8 cellular contexts compared by ENCODE assay signal in the genomic region with DNA sequence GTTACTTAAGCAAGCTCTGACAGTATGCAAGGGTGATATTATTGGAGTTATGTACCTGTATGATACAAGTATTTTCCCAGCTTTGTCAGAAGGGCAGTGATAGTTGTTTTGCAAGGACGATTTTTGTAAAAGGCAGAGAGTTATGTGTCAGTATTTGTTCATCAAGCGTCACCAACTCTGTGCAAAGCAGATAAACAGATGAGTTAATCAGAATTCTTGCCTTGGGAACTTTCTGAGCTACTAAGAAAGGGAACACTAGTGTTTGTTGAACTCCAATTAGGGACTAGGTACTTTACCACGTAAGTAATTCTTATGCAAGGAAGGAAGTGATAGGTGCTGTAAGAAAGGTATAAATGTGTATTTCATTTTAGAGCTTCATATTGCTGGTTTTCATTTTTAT. TPM values are rescaled to one million over a fixed set of nuclear protein-coding genes. Genes with fewer than 3 reads are reported as not detected.
DNase-seq lines count a peak whose midpoint lies in the region; ATAC-seq, FAIRE-seq and TF ChIP-seq lines count a peak whose summit lies in the region.

No MANE protein-coding gene starts in this region.

- H3K4me1 ChIP-seq in BE2C (no peaks in the 10 kb centered on the region), astrocyte (ENCODE audit: insufficient read depth, low read length) (peaks cover 13% of the 10 kb centered on the region), thoracic aorta (ENCODE audit: control insufficient read depth in 1 of 2, low read depth in 2 of 2) (peaks cover 34 to 47% of the 10 kb centered on the region in 2 donors)

- H3K27ac Mint-ChIP-seq in astrocyte (ENCODE audit: unreplicated experiment), result no peak overlapping the region
- no peak overlapping the region for H3K27ac Mint-ChIP-seq in activated naive CD8-positive, alpha-beta T cell treated with anti-CD3 and anti-CD28 coated beads, Interleukin-2, amount 50 U/mL, for 24 hours

- peak overlapping the region; percentile 87 for H3K4me2 ChIP-seq in astrocyte (ENCODE audit: low read length)

- peak overlapping the region; percentile 74 for H3K4me3 ChIP-seq in BE2C (ENCODE audit: low read depth, low read length)
- peak overlapping the region; percentile 74 for H3K4me3 ChIP-seq in HL-60 (replicated peaks; ENCODE audit: insufficient read depth, low read length)
- H3K4me3 ChIP-seq in astrocyte (ENCODE audit: insufficient read depth, low read depth, low read length), result peak overlapping the region; percentile 88
- peak overlapping the region; percentile 77 for H3K4me3 ChIP-seq in thoracic aorta

- peaks cover 26% of the 10 kb centered on the region for H3K4me1 Mint-ChIP-seq in astrocyte (ENCODE audit: low read depth, unreplicated experiment)
- H3K4me1 Mint-ChIP-seq in activated naive CD8-positive, alpha-beta T cell treated with anti-CD3 and anti-CD28 coated beads, Interleukin-2, amount 50 U/mL, for 24 hours, result peaks cover 8% of the 10 kb centered on the region

- H3K36me3 ChIP-seq in BE2C, result no peaks in the 10 kb centered on the region
- no peaks in the 10 kb centered on the region for H3K36me3 ChIP-seq in astrocyte (ENCODE audit: insufficient read depth, low read length)
- no peaks in the 10 kb centered on the region for H3K36me3 ChIP-seq in thoracic aorta

- DNase-seq in BE2C (no peak), HL-60 (ENCODE audit: low read depth in 1 of 2, low spot score in 1 of 2) (no peak), astrocyte (ENCODE audit: low read depth) (peak; percentile 78), kidney glomerular epithelial cell (lab: John Stamatoyannopoulos, UW) (peak; percentile 69), thoracic aorta (ENCODE audit: low spot score) (no peak)
- DNase-seq in activated naive CD8-positive, alpha-beta T cell treated with anti-CD3 and anti-CD28 coated beads, Interleukin-2, amount 50 U/mL, for 24 hours, result no peak

- H3K27me3 Mint-ChIP-seq in astrocyte (ENCODE audit: low read depth, unreplicated experiment), result no peaks in the 10 kb centered on the region
- peaks cover 7% of the 10 kb centered on the region for H3K27me3 Mint-ChIP-seq in activated naive CD8-positive, alpha-beta T cell treated with anti-CD3 and anti-CD28 coated beads, Interleukin-2, amount 50 U/mL, for 24 hours

- no peak overlapping the region for H2AFZ ChIP-seq in astrocyte (ENCODE audit: low read depth, low read length)

- H3K36me3 Mint-ChIP-seq in astrocyte (ENCODE audit: low read depth, unreplicated experiment), result no peaks in the 10 kb centered on the region
- peaks cover 2% of the 10 kb centered on the region for H3K36me3 Mint-ChIP-seq in activated naive CD8-positive, alpha-beta T cell treated with anti-CD3 and anti-CD28 coated beads, Interleukin-2, amount 50 U/mL, for 24 hours (ENCODE audit: low read depth)

- H3K27ac ChIP-seq in HL-60 (replicated peaks) (peak overlapping the region; percentile 97), astrocyte (ENCODE audit: low read depth, low read length) (peak overlapping the region; percentile 98), thoracic aorta (peak overlapping the region; percentile 98 to 100)

- H3K9ac ChIP-seq in astrocyte (ENCODE audit: low read length), result peak overlapping the region; percentile 99

- TF ChIP-seq CTCF in BE2C (IDR thresholded peaks at IDR 0.05; ENCODE audit: low read depth, low read length), result no peak
- TF ChIP-seq CTCF in HL-60 (IDR thresholded peaks at IDR 0.05; ENCODE audit: insufficient read depth, low read length), result no peak
- TF ChIP-seq CTCF in astrocyte (IDR thresholded peaks at IDR 0.05; ENCODE audit: insufficient read depth, low read depth, low read length), result no peak
- no peak for TF ChIP-seq CTCF in thoracic aorta (IDR thresholded peaks at IDR 0.05)

- peak; percentile 79 for FAIRE-seq in astrocyte (lab: Jason Lieb, UNC)

- no peak overlapping the region for H3K4me3 Mint-ChIP-seq in astrocyte (ENCODE audit: unreplicated experiment)
- H3K4me3 Mint-ChIP-seq in activated naive CD8-positive, alpha-beta T cell treated with anti-CD3 and anti-CD28 coated beads, Interleukin-2, amount 50 U/mL, for 24 hours, result no peak overlapping the region

- H4K20me1 ChIP-seq in astrocyte (ENCODE audit: insufficient read depth, low read length), result peaks cover 56% of the 10 kb centered on the region

- no peaks in the 10 kb centered on the region for H3K27me3 ChIP-seq in BE2C
- H3K27me3 ChIP-seq in HL-60 (ENCODE audit: insufficient read depth, poor library complexity, severe bottlenecking), result no peaks in the 10 kb centered on the region
- H3K27me3 ChIP-seq in astrocyte (ENCODE audit: insufficient read depth, low read length), result no peaks in the 10 kb centered on the region
- no peaks in the 10 kb centered on the region for H3K27me3 ChIP-seq in thoracic aorta (replicated peaks; ENCODE audit: insufficient read depth)

- H3K9me3 Mint-ChIP-seq in astrocyte (ENCODE audit: unreplicated experiment), result no peaks in the 10 kb centered on the region
- no peaks in the 10 kb centered on the region for H3K9me3 Mint-ChIP-seq in activated naive CD8-positive, alpha-beta T cell treated with anti-CD3 and anti-CD28 coated beads, Interleukin-2, amount 50 U/mL, for 24 hours

- H3K9me3 ChIP-seq in BE2C, result no peaks in the 10 kb centered on the region
- no peaks in the 10 kb centered on the region for H3K9me3 ChIP-seq in astrocyte (ENCODE audit: insufficient read depth, low read depth, low read length)
- no peaks in the 10 kb centered on the region for H3K9me3 ChIP-seq in thoracic aorta

- no peak for ATAC-seq in thoracic aorta (ENCODE audit: insufficient number of reproducible peaks, low FRiP score, low read depth)
- no peak for ATAC-seq in activated naive CD8-positive, alpha-beta T cell treated with anti-CD3 and anti-CD28 coated beads, Interleukin-2, amount 50 U/mL, for 24 hours
- no peak for ATAC-seq in GM19023 (IDR thresholded peaks at IDR 0.05; ENCODE audit: unreplicated experiment)
- ATAC-seq in HG02759 (IDR thresholded peaks at IDR 0.05; ENCODE audit: unreplicated experiment), result no peak

- H3K79me2 ChIP-seq in astrocyte (ENCODE audit: insufficient read depth, low read length), result peaks cover 64% of the 10 kb centered on the region

RNA-seq across cellular contexts. Expression of gene USP47, which starts 1.5 kb away (rescaled TPM):
- 27.2 TPM for polyA plus RNA-seq in BE2C (2012; ENCODE audit: insufficient read depth, insufficient read length, low read depth)
- total RNA-seq in astrocyte, result 49.5 and 53.0 TPM in 2 replicates
- total RNA-seq in thoracic aorta, result 10 to 100 TPM; 55.0 to 86.4 TPM

Comparison
In these comparisons a context has a peak if more than half of its experiments do, and no peak if none do; other contexts are left out.
1. DNase-seq: peak in astrocyte (single experiment) and kidney glomerular epithelial cell (single experiment); none in BE2C (single experiment), HL-60 (0 of 2), thoracic aorta (single experiment) and activated naive CD8-positive, alpha-beta T cell treated with anti-CD3 and anti-CD28 coated beads, Interleukin-2, amount 50 U/mL, for 24 hours (single experiment).
2. Peak in every context shown above with its lines, with median percentiles within 50 percentile points of each other: H3K4me3 ChIP-seq and H3K27ac ChIP-seq.